In genomic region chr12:76346798-76347420, GRCh38 we compare ENCODE assay signal across 8 cellular contexts. TPM values are rescaled to one million over a fixed set of nuclear protein-coding genes. Genes with fewer than 3 reads are reported as not detected.
DNase-seq lines count a peak whose midpoint lies in the region; ATAC-seq and TF ChIP-seq lines count a peak whose summit lies in the region.

No MANE protein-coding gene starts in this region.

- no TSS peak for BruUV-seq in MCF 10A (replicated peaks; lab: Mats Ljungman, UMichigan)

- ATAC-seq in HG03064 (IDR thresholded peaks at IDR 0.05; ENCODE audit: low read depth, unreplicated experiment) (peak; percentile 33), HG03280 (IDR thresholded peaks at IDR 0.05; ENCODE audit: unreplicated experiment) (no peak)

- peaks cover 17% of the 10 kb centered on the region for H3K4me1 Mint-ChIP-seq in MCF 10A (ENCODE audit: insufficient read depth, unreplicated experiment)

- peaks cover 12% of the 10 kb centered on the region for H3K36me3 Mint-ChIP-seq in MCF 10A (ENCODE audit: insufficient read depth, unreplicated experiment)

- peak overlapping the region; percentile 46 for H3K27ac Mint-ChIP-seq in MCF 10A (ENCODE audit: low read depth, unreplicated experiment)

- peak overlapping the region; percentile 87 for H3K27ac ChIP-seq in substantia nigra (ENCODE audit: low read depth, low read length, poor library complexity, severe bottlenecking)

- TF ChIP-seq CTCF in MCF 10A (IDR thresholded peaks at IDR 0.05; ENCODE audit: unreplicated experiment) = peak; percentile 51

- H3K9me3 Mint-ChIP-seq in MCF 10A (ENCODE audit: unreplicated experiment) = no peaks in the 10 kb centered on the region

- H3K27me3 Mint-ChIP-seq in MCF 10A (ENCODE audit: insufficient read depth, unreplicated experiment) = no peaks in the 10 kb centered on the region

- POLR2A ChIA-PET in MCF 10A (lab: Yijun Ruan, JAX) = interaction anchor here (0.6 to 3.5 kb wide), 22 partner anchors 17 to 957 kb away, joined by 3 to 56 read pairs (median 5); partner anchors contain the start of genes NAP1L1, OSBPL8 and PHLDA1

- intact Hi-C loops in MCF 10A (cut with micrococcal nuclease) = loop anchor here (1.0 to 5.0 kb wide), 6 partner anchors 189 to 820 kb away; partner anchors contain the start of gene NAP1L1

- DNase-seq in stimulated activated CD4-positive, alpha-beta T cell treated with anti-CD3 and anti-CD28 coated beads, Interleukin-1b, Interleukin-23, amount 100 ng/mL, for 48 hours = peak; percentile 33
- DNase-seq in stimulated activated CD4-positive, alpha-beta T cell treated with anti-CD3 and anti-CD28 coated beads, Interleukin-4, amount 100 ng/mL, for 4 hours = no peak
- DNase-seq in OCI-M1 (lab: John Stamatoyannopoulos, UW) = peak; percentile 81
- peak; percentile 68 for DNase-seq in MCF 10A (ENCODE audit: unreplicated experiment)
- DNase-seq in kidney glomerular epithelial cell (lab: John Stamatoyannopoulos, UW) = peak; percentile 74
- peak in 31 of 49 donors; percentile 3 to 62 (median 21) for DNase-seq in substantia nigra (lab: John Stamatoyannopoulos, UW)

- CTCF ChIA-PET in MCF 10A (lab: Yijun Ruan, JAX) = interaction anchor here (0.6 to 2.8 kb wide), 23 partner anchors 9 to 836 kb away, joined by 3 to 33 read pairs (median 5); partner anchors contain the start of gene OSBPL8

- peak overlapping the region; percentile 86 for H3K4me3 Mint-ChIP-seq in MCF 10A (ENCODE audit: unreplicated experiment)

RNA-seq across cellular contexts. Expression of gene BBS10, which starts 1.3 kb away (rescaled TPM):
- 5.9 and 10.2 TPM in 2 replicates for total RNA-seq in MCF 10A (2022)

Comparison
In these comparisons a context has a peak if more than half of its experiments do, and no peak if none do; other contexts are left out.
1. DNase-seq: peak in stimulated activated CD4-positive, alpha-beta T cell treated with anti-CD3 and anti-CD28 coated beads, Interleukin-1b, Interleukin-23, amount 100 ng/mL, for 48 hours (single experiment), OCI-M1 (single experiment), MCF 10A (single experiment), kidney glomerular epithelial cell (single experiment) and substantia nigra (31 of 49); none in stimulated activated CD4-positive, alpha-beta T cell treated with anti-CD3 and anti-CD28 coated beads, Interleukin-4, amount 100 ng/mL, for 4 hours (0 of 2).